In genomic region chr20:50141811-50142561, GRCh38 we compare ENCODE assay signal across 13 cellular contexts. TPM values are rescaled to one million over a fixed set of nuclear protein-coding genes. Genes with fewer than 3 reads are reported as not detected.
DNase-seq lines count a peak whose midpoint lies in the region; ATAC-seq and TF ChIP-seq lines count a peak whose summit lies in the region.
"Had no signal": no experiment of that assay in that cellular context is flagged by ENCODE, and none has a peak within 500 bp of the region (broad histone marks: within the 10 kb centered on the region; RNA-seq: fewer than 3 reads in every experiment).

No MANE protein-coding gene starts in this region.

- H4K20me1 ChIP-seq in PC-3 (ENCODE audit: low read length), result peaks cover 6% of the 10 kb centered on the region; the same call in 1 of the 2 replicates

- H3K36me3 ChIP-seq in RWPE2 (ENCODE audit: low read depth) (peaks cover 87% of the 10 kb centered on the region), spleen (peaks cover 2 to 72% (median 26%) of the 10 kb centered on the region in 6 donors), colonic mucosa (no peaks in the 10 kb centered on the region), PC-3 (ENCODE audit: low read depth, low read length) (peaks cover 52% of the 10 kb centered on the region)

- no peak for ATAC-seq in activated T-cell treated with anti-CD3 and anti-CD28 coated beads, Interleukin-2, amount 50 U/mL, for 4 hours
- ATAC-seq in RWPE2 (ENCODE audit: low read depth) (no peak), left ventricle myocardium superior (peak; percentile 2), PC-3 (no peak)
- ATAC-seq in stimulated activated naive B cell treated with anti-CD40 and anti-IgM and Interleukin-4, amounts not matched to agents 10 μg/mL and 1 μg/mL and 100 μg/mL, for 72 hours (replicated peaks), result no peak
- ATAC-seq: K562; stimulated activated naive CD8-positive, alpha-beta T cell treated with anti-CD3 and anti-CD28 coated beads, Interleukin-15, Interleukin-2, amounts not matched to agents 100 U/mL and 50 U/mL, for 24 hours had no signal

- no peaks in the 10 kb centered on the region for H3K9me3 Mint-ChIP-seq in activated T-cell treated with anti-CD3 and anti-CD28 coated beads, Interleukin-2, amount 50 U/mL, for 24 hours
- no peaks in the 10 kb centered on the region for H3K9me3 Mint-ChIP-seq in activated T-cell treated with anti-CD3 and anti-CD28 coated beads, Interleukin-2, amount 50 U/mL, for 4 hours
- no peaks in the 10 kb centered on the region for H3K9me3 Mint-ChIP-seq in stimulated activated naive B cell treated with anti-CD40 and anti-IgM and Interleukin-4, amounts not matched to agents 10 μg/mL and 1 μg/mL and 100 μg/mL, for 72 hours
- H3K9me3 Mint-ChIP-seq: naive B cell had no signal

- H3K27me3 Mint-ChIP-seq in activated T-cell treated with anti-CD3 and anti-CD28 coated beads, Interleukin-2, amount 50 U/mL, for 24 hours, result no peaks in the 10 kb centered on the region
- H3K27me3 Mint-ChIP-seq in activated T-cell treated with anti-CD3 and anti-CD28 coated beads, Interleukin-2, amount 50 U/mL, for 4 hours (ENCODE audit: low read depth), result no peaks in the 10 kb centered on the region
- H3K27me3 Mint-ChIP-seq in stimulated activated naive B cell treated with anti-CD40 and anti-IgM and Interleukin-4, amounts not matched to agents 10 μg/mL and 1 μg/mL and 100 μg/mL, for 72 hours, result no peaks in the 10 kb centered on the region
- H3K27me3 Mint-ChIP-seq: naive B cell had no signal

- H3F3A ChIP-seq in PC-3 (ENCODE audit: low read length, unreplicated experiment), result no peaks in the 10 kb centered on the region

- POLR2A ChIA-PET in PC-3 (lab: Charles Lee; ENCODE audit: unreplicated experiment), result interaction anchor here (0.6 kb wide), 1 partner anchor 12 kb away, joined by 5 read pairs; no protein-coding TSS in a partner anchor

- H3K4me2 ChIP-seq in PC-3 (ENCODE audit: low read length), result no peak overlapping the region

- CTCF ChIA-PET in PC-3 (lab: Charles Lee), result no interaction called here

- H2AFZ ChIP-seq in PC-3 (ENCODE audit: low read length), result no peak overlapping the region

- peaks cover 53% of the 10 kb centered on the region for H3K4me1 Mint-ChIP-seq in activated T-cell treated with anti-CD3 and anti-CD28 coated beads, Interleukin-2, amount 50 U/mL, for 24 hours (ENCODE audit: low read depth)
- peaks cover 33% of the 10 kb centered on the region for H3K4me1 Mint-ChIP-seq in activated T-cell treated with anti-CD3 and anti-CD28 coated beads, Interleukin-2, amount 50 U/mL, for 4 hours (ENCODE audit: low read depth)
- H3K4me1 Mint-ChIP-seq in stimulated activated naive B cell treated with anti-CD40 and anti-IgM and Interleukin-4, amounts not matched to agents 10 μg/mL and 1 μg/mL and 100 μg/mL, for 72 hours, result peaks cover 32 to 40% of the 10 kb centered on the region in 2 donors

- no TSS peak for BruUV-seq in PC-3 (replicated peaks; lab: Mats Ljungman, UMichigan)

- H3K36me3 Mint-ChIP-seq in activated T-cell treated with anti-CD3 and anti-CD28 coated beads, Interleukin-2, amount 50 U/mL, for 24 hours (ENCODE audit: low read depth), result peaks cover 76% of the 10 kb centered on the region
- peaks cover 31% of the 10 kb centered on the region for H3K36me3 Mint-ChIP-seq in activated T-cell treated with anti-CD3 and anti-CD28 coated beads, Interleukin-2, amount 50 U/mL, for 4 hours (ENCODE audit: insufficient read depth)
- H3K36me3 Mint-ChIP-seq in stimulated activated naive B cell treated with anti-CD40 and anti-IgM and Interleukin-4, amounts not matched to agents 10 μg/mL and 1 μg/mL and 100 μg/mL, for 72 hours, result peaks cover 45 to 58% of the 10 kb centered on the region in 2 donors

- intact Hi-C loops in left ventricle myocardium superior (cut with micrococcal nuclease) (no loop called here), spleen (cut with DNase I; ENCODE audit: low total_unique reads) (no loop called here), colonic mucosa (cut with DNase I) (no loop called here), PC-3 (cut with micrococcal nuclease) (no loop called here)

- no peak for DNase-seq in activated T-cell treated with anti-CD3 and anti-CD28 coated beads, Interleukin-2, amount 50 U/mL, for 24 hours
- no peak for DNase-seq in activated T-cell treated with anti-CD3 and anti-CD28 coated beads, Interleukin-2, amount 50 U/mL, for 4 hours
- DNase-seq in RWPE2 (ENCODE audit: low spot score) (no peak), left ventricle myocardium superior (no peak), spleen (no peak), colonic mucosa (no peak), PC-3 (no peak)
- no peak for DNase-seq in stimulated activated naive B cell treated with anti-CD40 and anti-IgM and Interleukin-4, amounts not matched to agents 10 μg/mL and 1 μg/mL and 100 μg/mL, for 72 hours
- DNase-seq: activated CD4-positive, alpha-beta T cell treated with anti-CD3 and anti-CD28 coated beads for 4 hours; naive B cell; stimulated activated CD4-positive, alpha-beta T cell treated with anti-CD3 and anti-CD28 coated beads, Interleukin-4, amount 100 ng/mL, for 4 hours; stimulated activated naive CD8-positive, alpha-beta T cell treated with anti-CD3 and anti-CD28 coated beads, Interleukin-15, Interleukin-2, amounts not matched to agents 100 U/mL and 50 U/mL, for 24 hours had no signal

- H3K27me3 ChIP-seq in RWPE2 (ENCODE audit: insufficient read depth, poor library complexity, severe bottlenecking) (no peaks in the 10 kb centered on the region), spleen (replicated peaks in 1 of 7) (no peaks in the 10 kb centered on the region), colonic mucosa (no peaks in the 10 kb centered on the region), PC-3 (ENCODE audit: low read length) (no peaks in the 10 kb centered on the region)

- H3K27ac ChIP-seq in RWPE2 (ENCODE audit: poor library complexity, severe bottlenecking) (peak overlapping the region; percentile 91), spleen (peak overlapping the region in 6 of 8 donors; percentile 4 to 71 (median 44)), colonic mucosa (no peak overlapping the region), PC-3 (ENCODE audit: low read length) (no peak overlapping the region)

- no peaks in the 10 kb centered on the region for H3K9me2 ChIP-seq in PC-3 (replicated peaks; ENCODE audit: low read length)

- no peaks in the 10 kb centered on the region for H3K9me3 ChIP-seq in RWPE2 (ENCODE audit: severe bottlenecking)
- no peaks in the 10 kb centered on the region for H3K9me3 ChIP-seq in spleen
- H3K9me3 ChIP-seq in colonic mucosa, result no peaks in the 10 kb centered on the region
- H3K9me3 ChIP-seq in PC-3 (ENCODE audit: low read length), result no peaks in the 10 kb centered on the region

- no peak overlapping the region for H3K9ac ChIP-seq in colonic mucosa (ENCODE audit: low read depth in 2 of 2, low read length in 2 of 2)
- H3K9ac ChIP-seq in PC-3 (ENCODE audit: low read length), result no peak overlapping the region

- peaks cover 95% of the 10 kb centered on the region for H3K79me2 ChIP-seq in PC-3 (ENCODE audit: low read length)

- H3K27ac Mint-ChIP-seq in activated T-cell treated with anti-CD3 and anti-CD28 coated beads, Interleukin-2, amount 50 U/mL, for 24 hours, result peak overlapping the region; percentile 6
- no peak overlapping the region for H3K27ac Mint-ChIP-seq in stimulated activated naive B cell treated with anti-CD40 and anti-IgM and Interleukin-4, amounts not matched to agents 10 μg/mL and 1 μg/mL and 100 μg/mL, for 72 hours

- H3K4me3 ChIP-seq in RWPE2 (ENCODE audit: severe bottlenecking) (no peak overlapping the region), spleen (no peak overlapping the region), colonic mucosa (no peak overlapping the region), PC-3 (ENCODE audit: low read length) (no peak overlapping the region)
- H3K4me3 ChIP-seq: K562 had no signal

- TF ChIP-seq POLR2A in spleen (IDR thresholded peaks at IDR 0.05), result no peak

- H3K4me3 Mint-ChIP-seq in activated T-cell treated with anti-CD3 and anti-CD28 coated beads, Interleukin-2, amount 50 U/mL, for 24 hours, result no peak overlapping the region
- H3K4me3 Mint-ChIP-seq in activated T-cell treated with anti-CD3 and anti-CD28 coated beads, Interleukin-2, amount 50 U/mL, for 4 hours, result no peak overlapping the region
- H3K4me3 Mint-ChIP-seq in stimulated activated naive B cell treated with anti-CD40 and anti-IgM and Interleukin-4, amounts not matched to agents 10 μg/mL and 1 μg/mL and 100 μg/mL, for 72 hours, result no peak overlapping the region

- 79 to 87% (median 82%) methylated on average over 12 of the region's 12 CpGs for whole genome bisulfite sequencing in spleen, 5 donors

- no peak for TF ChIP-seq CTCF in RWPE2 (IDR thresholded peaks at IDR 0.05; ENCODE audit: poor library complexity, severe bottlenecking)
- no peak for TF ChIP-seq CTCF in spleen (IDR thresholded peaks at IDR 0.05 in 8 of 11, conservative IDR thresholded peaks at IDR 0.05 in 3 of 11)
- no peak for TF ChIP-seq CTCF in colonic mucosa (IDR thresholded peaks at IDR 0.05)
- TF ChIP-seq CTCF in PC-3 (conservative IDR thresholded peaks at IDR 0.05; ENCODE audit: low read depth, low read length), result no peak

- peaks cover 71% of the 10 kb centered on the region for H3K4me1 ChIP-seq in RWPE2 (ENCODE audit: insufficient read depth, poor library complexity, severe bottlenecking)
- peaks cover 32 to 100% (median 83%) of the 10 kb centered on the region in 6 donors for H3K4me1 ChIP-seq in spleen
- peaks cover 4% of the 10 kb centered on the region for H3K4me1 ChIP-seq in colonic mucosa
- peaks cover 37% of the 10 kb centered on the region for H3K4me1 ChIP-seq in PC-3 (ENCODE audit: insufficient read depth, low read length)

RNA-seq across cellular contexts. Expression of gene PEDS1, which starts 11.5 kb away (rescaled TPM):
- total RNA-seq in activated T-cell treated with anti-CD3 and anti-CD28 coated beads, Interleukin-2, amount 50 U/mL, for 4 hours, result 10 to 100 TPM; 21.6 to 22.5 (median 21.9) TPM
- 31.1 TPM for total RNA-seq in left ventricle myocardium superior
- 10 to 100 TPM; 15.3 to 24.8 (median 20.3) TPM for total RNA-seq in spleen
- polyA plus RNA-seq in spleen, result 10 to 100 TPM in 2 of 3 donors, 1 to 10 TPM in 1; 9.6 to 14.3 (median 12.2) TPM
- total RNA-seq in colonic mucosa, result 10 to 100 TPM; 23.1 to 29.1 TPM
- total RNA-seq in PC-3 (2014; rRNA removed), result 53.8 and 59.1 TPM in 2 replicates

RNA-seq across cellular contexts. Expression of gene UBE2V1, which starts 29.0 kb away (rescaled TPM):
- 100 to 1,000 TPM; 126 to 144 (median 139) TPM for total RNA-seq in activated T-cell treated with anti-CD3 and anti-CD28 coated beads, Interleukin-2, amount 50 U/mL, for 4 hours
- total RNA-seq in left ventricle myocardium superior, result 92.6 TPM
- 100 to 1,000 TPM; 110 to 140 (median 131) TPM for total RNA-seq in spleen
- 10 to 100 TPM; 62.3 to 76.9 (median 69.5) TPM for polyA plus RNA-seq in spleen
- 10 to 100 TPM; 77.1 to 83.5 TPM for total RNA-seq in colonic mucosa
- 118 and 119 TPM in 2 replicates for total RNA-seq in PC-3 (2014; rRNA removed)

RNA-seq across cellular contexts. Expression of gene CEBPB, which starts 48.6 kb away (rescaled TPM):
- total RNA-seq in activated T-cell treated with anti-CD3 and anti-CD28 coated beads, Interleukin-2, amount 50 U/mL, for 4 hours, result 10 to 100 TPM; 32.8 to 36.6 (median 35.2) TPM
- total RNA-seq in left ventricle myocardium superior (59.4 TPM), spleen (100 to 1,000 TPM in 5 of 7 donors, 10 to 100 TPM in 2; 64.7 to 273 (median 145) TPM), colonic mucosa (10 to 100 TPM; 32.0 to 34.0 TPM), PC-3 (2014; rRNA removed) (103 and 122 TPM in 2 replicates)
- 10 to 100 TPM; 24.2 to 26.0 (median 25.3) TPM for polyA plus RNA-seq in spleen

Comparison
In these comparisons a context has a peak if more than half of its experiments do, and no peak if none do; other contexts are left out.
1. H3K27ac ChIP-seq: peak in RWPE2 (single experiment) and spleen (6 of 8); none in colonic mucosa (single experiment) and PC-3 (single experiment).